Comparison of ENCODE assay signal across 18 cellular contexts in genomic region chr17:59327136-59327878, GRCh38. TPM values are rescaled to one million over a fixed set of nuclear protein-coding genes. Genes with fewer than 3 reads are reported as not detected.
DNase-seq lines count a peak whose midpoint lies in the region; ATAC-seq and TF ChIP-seq lines count a peak whose summit lies in the region.
"Had no signal": no experiment of that assay in that cellular context is flagged by ENCODE, and none has a peak within 500 bp of the region (broad histone marks: within the 10 kb centered on the region; RNA-seq: fewer than 3 reads in every experiment).

No MANE protein-coding gene starts in this region.

- no peak overlapping the region for H3K4me3 ChIP-seq in hepatocyte
- H3K4me3 ChIP-seq in thyroid gland (replicated peaks in 1 of 3) = no peak overlapping the region
- H3K4me3 ChIP-seq: adrenal gland, SK-N-MC, smooth muscle cell had no signal

- H3K4me3 Mint-ChIP-seq in activated naive CD4-positive, alpha-beta T cell treated with anti-CD3 and anti-CD28 coated beads, Interleukin-2, amount 10 ng/mL, durations not matched to agents 7 days and 5 days = no peak overlapping the region
- H3K4me3 Mint-ChIP-seq in T-cell = peak overlapping the region; percentile 35 to 62 (median 53)
- H3K4me3 Mint-ChIP-seq: memory B cell; stimulated activated naive CD8-positive, alpha-beta T cell treated with anti-CD3 and anti-CD28 coated beads, Interleukin-15, Interleukin-2, amounts not matched to agents 100 ng/mL and 50 ng/mL, for 24 hours had no signal

- no peaks in the 10 kb centered on the region for H4K20me1 ChIP-seq in hepatocyte (ENCODE audit: insufficient read depth, poor library complexity, severe bottlenecking)

- H3K27me3 Mint-ChIP-seq in activated naive CD4-positive, alpha-beta T cell treated with anti-CD3 and anti-CD28 coated beads, Interleukin-2, amount 10 ng/mL, durations not matched to agents 7 days and 5 days = no peaks in the 10 kb centered on the region
- no peaks in the 10 kb centered on the region for H3K27me3 Mint-ChIP-seq in T-cell
- H3K27me3 Mint-ChIP-seq: memory B cell; stimulated activated naive CD8-positive, alpha-beta T cell treated with anti-CD3 and anti-CD28 coated beads, Interleukin-15, Interleukin-2, amounts not matched to agents 100 ng/mL and 50 ng/mL, for 24 hours had no signal

- no peaks in the 10 kb centered on the region for H3K9me2 ChIP-seq in hepatocyte (replicated peaks; ENCODE audit: insufficient read depth)

- no peak for ATAC-seq in T-cell (replicated peaks in 1 of 4)
- ATAC-seq in HG03108 (IDR thresholded peaks at IDR 0.05; ENCODE audit: unreplicated experiment) = no peak
- ATAC-seq in GM21526 (IDR thresholded peaks at IDR 0.05; ENCODE audit: low FRiP score, unreplicated experiment) = no peak

- H3K27me3 ChIP-seq in hepatocyte = no peaks in the 10 kb centered on the region
- no peaks in the 10 kb centered on the region for H3K27me3 ChIP-seq in thyroid gland
- H3K27me3 ChIP-seq: adrenal gland had no signal

- no peaks in the 10 kb centered on the region for H3K9me3 Mint-ChIP-seq in activated naive CD4-positive, alpha-beta T cell treated with anti-CD3 and anti-CD28 coated beads, Interleukin-2, amount 10 ng/mL, durations not matched to agents 7 days and 5 days
- no peaks in the 10 kb centered on the region for H3K9me3 Mint-ChIP-seq in T-cell
- H3K9me3 Mint-ChIP-seq: memory B cell; stimulated activated naive CD8-positive, alpha-beta T cell treated with anti-CD3 and anti-CD28 coated beads, Interleukin-15, Interleukin-2, amounts not matched to agents 100 ng/mL and 50 ng/mL, for 24 hours had no signal

- H2AFZ ChIP-seq in hepatocyte = no peak overlapping the region

- no peak for DNase-seq in activated naive CD4-positive, alpha-beta T cell treated with anti-CD3 and anti-CD28 coated beads, Interleukin-2, amount 10 ng/mL, durations not matched to agents 7 days and 5 days
- DNase-seq in activated naive CD4-positive, alpha-beta T cell treated with anti-CD3 and anti-CD28 coated beads, Interleukin-2, amount 50 U/mL, for 16 hours = no peak
- DNase-seq in T-cell (no peak), hepatocyte (ENCODE audit: low spot score) (peak; percentile 20), thyroid gland (no peak), HuH-7.5 (ENCODE audit: low spot score) (no peak)
- DNase-seq: adrenal gland; effector CD8-positive, alpha-beta T cell; IMR-90; NCI-H1048; OCI-M1; WERI-Rb-1 had no signal

- POLR2A ChIA-PET in T-cell (lab: Charles Lee) = interaction anchor here in 1 of 2 donors (0.6 kb wide), 1 partner anchor 141 kb away, joined by 3 read pairs; no protein-coding TSS in a partner anchor

- H3K79me2 ChIP-seq in hepatocyte = peaks cover 4% of the 10 kb centered on the region

- H3K4me1 ChIP-seq in hepatocyte (ENCODE audit: insufficient read depth) (peaks cover 7% of the 10 kb centered on the region), thyroid gland (peaks cover 17 to 42% of the 10 kb centered on the region in 2 donors)

- WGBS in hepatocyte (ENCODE audit: low lambda C conversion rate, missing lambda C conversion rate) = 75% methylated on average over 4 of the region's 4 CpGs
- WGBS in thyroid gland, 2 donors = 73 to 82% methylated on average over 4 of the region's 4 CpGs

- H3K4me2 ChIP-seq in hepatocyte = no peak overlapping the region
- H3K4me2 ChIP-seq: smooth muscle cell had no signal

- intact Hi-C loops in thyroid gland (cut with DNase I) = no loop called here

- peak overlapping the region; percentile 87 for H3K27ac Mint-ChIP-seq in activated naive CD4-positive, alpha-beta T cell treated with anti-CD3 and anti-CD28 coated beads, Interleukin-2, amount 10 ng/mL, durations not matched to agents 7 days and 5 days
- peak overlapping the region; percentile 93 to 94 for H3K27ac Mint-ChIP-seq in T-cell
- H3K27ac Mint-ChIP-seq: memory B cell had no signal

- H3K4me1 Mint-ChIP-seq in activated naive CD4-positive, alpha-beta T cell treated with anti-CD3 and anti-CD28 coated beads, Interleukin-2, amount 10 ng/mL, durations not matched to agents 7 days and 5 days = peaks cover 43% of the 10 kb centered on the region
- peaks cover 45 to 49% (median 46%) of the 10 kb centered on the region in 3 donors for H3K4me1 Mint-ChIP-seq in T-cell

- TF ChIP-seq POLR2A in thyroid gland (IDR thresholded peaks at IDR 0.05) = no peak

- peaks cover 1% of the 10 kb centered on the region for H3K36me3 Mint-ChIP-seq in activated naive CD4-positive, alpha-beta T cell treated with anti-CD3 and anti-CD28 coated beads, Interleukin-2, amount 10 ng/mL, durations not matched to agents 7 days and 5 days
- H3K36me3 Mint-ChIP-seq in T-cell = no peaks in the 10 kb centered on the region
- H3K36me3 Mint-ChIP-seq: memory B cell had no signal

- CTCF ChIA-PET in activated naive CD4-positive, alpha-beta T cell treated with anti-CD3 and anti-CD28 coated beads, Interleukin-2, amount 10 ng/mL, durations not matched to agents 7 days and 5 days (lab: Charles Lee) = interaction anchor here (0.5 to 10.5 kb wide), 3 partner anchors 11 to 716 kb away, joined by 3 to 131 read pairs (median 28); no protein-coding TSS in a partner anchor
- CTCF ChIA-PET in T-cell (lab: Charles Lee) = interaction anchor here (0.6 to 2.9 kb wide), 6 partner anchors 11 to 144 kb away, joined by 3 to 16 read pairs (median 6); no protein-coding TSS in a partner anchor

- peak overlapping the region; percentile 30 for H3K27ac ChIP-seq in hepatocyte
- peak overlapping the region; percentile 9 to 56 (median 19) for H3K27ac ChIP-seq in thyroid gland
- H3K27ac ChIP-seq: SK-N-MC, WERI-Rb-1 had no signal

- TF ChIP-seq CTCF in hepatocyte (IDR thresholded peaks at IDR 0.05; ENCODE audit: poor library complexity) (no peak), thyroid gland (IDR thresholded peaks at IDR 0.05) (no peak)

- H3K9me3 ChIP-seq in hepatocyte (ENCODE audit: low read depth) (no peaks in the 10 kb centered on the region), thyroid gland (no peaks in the 10 kb centered on the region)
- H3K9me3 ChIP-seq: adrenal gland had no signal

- no peaks in the 10 kb centered on the region for H3K36me3 ChIP-seq in hepatocyte (replicated peaks; ENCODE audit: insufficient read depth, low read depth)
- H3K36me3 ChIP-seq in thyroid gland = no peaks in the 10 kb centered on the region
- H3K36me3 ChIP-seq: adrenal gland, WERI-Rb-1 had no signal

RNA-seq across cellular contexts. Expression of gene YPEL2, which starts 4.1 kb away (rescaled TPM):
- 10 to 100 TPM; 29.7 to 58.5 (median 52.0) TPM for total RNA-seq in T-cell
- total RNA-seq in hepatocyte = 17.5 and 26.0 TPM in 2 replicates
- 20.2 and 21.0 TPM in 2 replicates for polyA plus RNA-seq in hepatocyte
- total RNA-seq in thyroid gland = 10 to 100 TPM; 29.5 to 67.2 (median 39.9) TPM
